Comparison of ENCODE assay signal across 12 cellular contexts in genomic region chr10:11148131-11148530, GRCh38.
DNase-seq lines count a peak whose midpoint lies in the region; ATAC-seq and TF ChIP-seq lines count a peak whose summit lies in the region.
"Had no signal": no experiment of that assay in that cellular context is flagged by ENCODE, and none has a peak within 500 bp of the region (broad histone marks: within the 10 kb centered on the region; RNA-seq: fewer than 3 reads in every experiment).

No MANE protein-coding gene starts in this region.

- peak overlapping the region; percentile 89 to 90 for H3K4me3 Mint-ChIP-seq in activated T-cell treated with anti-CD3 and anti-CD28 coated beads, Interleukin-2, amount 50 U/mL, for 72 hours
- H3K4me3 Mint-ChIP-seq in activated CD8-positive, alpha-beta T cell treated with anti-CD3 and anti-CD28 coated beads for 36 hours: peak overlapping the region; percentile 74
- peak overlapping the region; percentile 78 to 96 (median 83) for H3K4me3 Mint-ChIP-seq in immature natural killer cell
- H3K4me3 Mint-ChIP-seq: type B pancreatic cell had no signal

- H3K27ac Mint-ChIP-seq in activated T-cell treated with anti-CD3 and anti-CD28 coated beads, Interleukin-2, amount 50 U/mL, for 72 hours: peak overlapping the region; percentile 98
- peak overlapping the region; percentile 93 for H3K27ac Mint-ChIP-seq in activated CD8-positive, alpha-beta T cell treated with anti-CD3 and anti-CD28 coated beads for 36 hours
- peak overlapping the region; percentile 94 to 100 (median 98) for H3K27ac Mint-ChIP-seq in immature natural killer cell
- H3K27ac Mint-ChIP-seq: type B pancreatic cell had no signal

- H3K27ac ChIP-seq in thymus (ENCODE audit: low read depth): peak overlapping the region; percentile 87
- no peak overlapping the region for H3K27ac ChIP-seq in vagina
- H3K27ac ChIP-seq: GM23248 had no signal

- H3K36me3 ChIP-seq in thymus (ENCODE audit: control insufficient read depth, insufficient read depth) (no peaks in the 10 kb centered on the region), vagina (no peaks in the 10 kb centered on the region)
- H3K36me3 ChIP-seq: left lung had no signal

- intact Hi-C loops in activated CD8-positive, alpha-beta T cell treated with anti-CD3 and anti-CD28 coated beads for 36 hours (cut with micrococcal nuclease): loop anchor here (5.0 kb wide), 1 partner anchor 34 kb away; no protein-coding TSS in a partner anchor
- intact Hi-C loops in vagina (cut with DNase I): no loop called here

- TF ChIP-seq POLR2A in vagina (IDR thresholded peaks at IDR 0.05): no peak

- POLR2A ChIA-PET in activated CD8-positive, alpha-beta T cell treated with anti-CD3 and anti-CD28 coated beads for 36 hours (lab: Charles Lee): interaction anchor here (2.1 to 13.3 kb wide), 6 partner anchors 17 to 89 kb away, joined by 5 to 261 read pairs (median 10); no protein-coding TSS in a partner anchor

- H3K4me1 ChIP-seq in thymus (ENCODE audit: control insufficient read depth, insufficient read depth, low read length) (peaks cover 65% of the 10 kb centered on the region), vagina (peaks cover 18% of the 10 kb centered on the region)

- H3K27me3 ChIP-seq in thymus (ENCODE audit: control insufficient read depth, insufficient read depth) (no peaks in the 10 kb centered on the region), vagina (no peaks in the 10 kb centered on the region)
- H3K27me3 ChIP-seq: left lung had no signal

- H3K4me3 ChIP-seq in thymus (ENCODE audit: low read length) (peak overlapping the region; percentile 0), vagina (no peak overlapping the region)
- H3K4me3 ChIP-seq: GM23248, left lung had no signal

- H3K9me3 ChIP-seq in thymus (ENCODE audit: control insufficient read depth): no peaks in the 10 kb centered on the region
- no peaks in the 10 kb centered on the region for H3K9me3 ChIP-seq in vagina
- H3K9me3 ChIP-seq: left lung had no signal

- no peak for ATAC-seq in activated T-cell treated with anti-CD3 and anti-CD28 coated beads, Interleukin-2, amount 50 U/mL, for 72 hours (replicated peaks in 1 of 2)
- ATAC-seq in activated CD8-positive, alpha-beta T cell treated with anti-CD3 and anti-CD28 coated beads for 36 hours: no peak

- no peaks in the 10 kb centered on the region for H3K36me3 Mint-ChIP-seq in activated T-cell treated with anti-CD3 and anti-CD28 coated beads, Interleukin-2, amount 50 U/mL, for 72 hours (ENCODE audit: insufficient read depth in 2 of 2)
- H3K36me3 Mint-ChIP-seq in activated CD8-positive, alpha-beta T cell treated with anti-CD3 and anti-CD28 coated beads for 36 hours (ENCODE audit: low read depth): no peaks in the 10 kb centered on the region
- H3K36me3 Mint-ChIP-seq in immature natural killer cell: no peaks in the 10 kb centered on the region

- DNase-seq in activated T-cell treated with anti-CD3 and anti-CD28 coated beads, Interleukin-2, amount 50 U/mL, for 72 hours: no peak
- no peak for DNase-seq in activated T-cell treated with anti-CD3 and anti-CD28 coated beads for 4 hours
- DNase-seq in activated CD8-positive, alpha-beta T cell treated with anti-CD3 and anti-CD28 coated beads for 36 hours: no peak
- DNase-seq in immature natural killer cell: no peak
- DNase-seq in COLO829 (ENCODE audit: low spot score): no peak
- no peak for DNase-seq in kidney tubule cell (ENCODE audit: low spot score)
- DNase-seq in vagina (ENCODE audit: extremely low spot score in 2 of 2): no peak
- DNase-seq: GM23248, SHP77 treated with DMSO at 0.1 percent for 48 hours had no signal

- H3K4me1 Mint-ChIP-seq in activated T-cell treated with anti-CD3 and anti-CD28 coated beads, Interleukin-2, amount 50 U/mL, for 72 hours (ENCODE audit: low read depth): peaks cover 100% of the 10 kb centered on the region
- H3K4me1 Mint-ChIP-seq in activated CD8-positive, alpha-beta T cell treated with anti-CD3 and anti-CD28 coated beads for 36 hours (ENCODE audit: low read depth): peaks cover 91% of the 10 kb centered on the region
- peaks cover 99 to 100% of the 10 kb centered on the region in 2 donors for H3K4me1 Mint-ChIP-seq in immature natural killer cell

- WGBS in thymus: 75% methylated on average over 6 of the region's 6 CpGs

- CTCF ChIA-PET in activated CD8-positive, alpha-beta T cell treated with anti-CD3 and anti-CD28 coated beads for 36 hours (lab: Charles Lee): interaction anchor here (10.3 kb wide), 1 partner anchor 17 kb away, joined by 100 read pairs; no protein-coding TSS in a partner anchor

- no peak for TF ChIP-seq CTCF in activated CD8-positive, alpha-beta T cell treated with anti-CD3 and anti-CD28 coated beads for 36 hours (IDR thresholded peaks at IDR 0.05)
- no peak for TF ChIP-seq CTCF in vagina (IDR thresholded peaks at IDR 0.05)

- H3K27me3 Mint-ChIP-seq in activated T-cell treated with anti-CD3 and anti-CD28 coated beads, Interleukin-2, amount 50 U/mL, for 72 hours (ENCODE audit: low read depth): no peaks in the 10 kb centered on the region
- no peaks in the 10 kb centered on the region for H3K27me3 Mint-ChIP-seq in activated CD8-positive, alpha-beta T cell treated with anti-CD3 and anti-CD28 coated beads for 36 hours
- H3K27me3 Mint-ChIP-seq in immature natural killer cell (ENCODE audit: low read depth in 3 of 3): peaks cover 0 to 9% (median 5%) of the 10 kb centered on the region in 3 donors

- no peaks in the 10 kb centered on the region for H3K9me3 Mint-ChIP-seq in activated T-cell treated with anti-CD3 and anti-CD28 coated beads, Interleukin-2, amount 50 U/mL, for 72 hours
- H3K9me3 Mint-ChIP-seq in activated CD8-positive, alpha-beta T cell treated with anti-CD3 and anti-CD28 coated beads for 36 hours: peaks cover 2% of the 10 kb centered on the region
- H3K9me3 Mint-ChIP-seq in immature natural killer cell: no peaks in the 10 kb centered on the region
